Comparison of ENCODE assay signal across 8 cellular contexts in the genomic region with DNA sequence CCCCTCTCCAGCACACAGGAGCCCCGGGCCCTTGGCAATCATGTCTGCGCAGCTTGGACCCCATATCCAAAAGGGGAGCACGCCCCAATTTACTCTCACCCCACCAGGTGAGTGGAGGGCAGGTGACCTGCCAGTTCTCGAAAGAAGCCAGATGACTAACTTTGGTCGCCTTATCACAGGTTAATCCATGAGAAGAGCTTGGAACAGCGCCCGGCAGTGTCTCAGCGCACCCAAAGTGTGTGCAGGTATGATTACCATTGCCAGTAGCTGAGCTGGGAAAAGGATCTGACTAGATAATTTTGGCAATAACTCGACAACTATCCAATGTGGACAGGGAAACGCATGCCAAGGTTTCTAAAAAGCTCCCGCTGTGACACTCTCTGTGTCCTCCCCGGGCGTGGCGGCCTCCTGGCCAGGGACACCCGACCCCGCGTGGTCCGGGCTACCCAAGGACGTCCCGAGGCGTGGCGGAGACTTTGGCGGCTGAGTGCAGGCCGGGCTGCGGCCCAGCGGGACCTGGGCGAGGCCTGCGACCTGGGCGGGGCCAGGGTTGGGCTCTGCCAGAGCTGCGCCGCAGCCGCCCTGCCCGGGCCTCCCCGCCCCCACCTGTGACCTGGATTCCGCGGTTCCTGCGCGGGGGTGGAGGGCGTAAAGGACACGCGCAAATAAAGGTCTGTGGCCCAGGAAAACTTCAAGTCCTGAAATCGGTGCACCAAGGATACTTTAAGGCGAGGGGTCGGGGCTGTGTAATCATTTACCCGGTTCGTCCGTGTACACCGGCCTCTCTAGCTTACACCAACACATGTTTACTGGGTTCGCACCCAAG. TPM values are rescaled to one million over a fixed set of nuclear protein-coding genes. Genes with fewer than 3 reads are reported as not detected.
DNase-seq lines count a peak whose midpoint lies in the region; ATAC-seq and TF ChIP-seq lines count a peak whose summit lies in the region.

No MANE protein-coding gene starts in this region.

- peaks cover 12% of the 10 kb centered on the region; the same call in 1 of the 2 replicates for H3K4me1 ChIP-seq in ES-I3 (ENCODE audit: insufficient read depth, low read length)

- no peaks in the 10 kb centered on the region for H3K9me3 ChIP-seq in ES-I3 (ENCODE audit: control insufficient read depth, insufficient read depth, low read length)

- no peaks in the 10 kb centered on the region for H3K27me3 Mint-ChIP-seq in activated T-cell treated with anti-CD3 and anti-CD28 coated beads, Interleukin-2, amount 50 U/mL, for 72 hours (ENCODE audit: low read depth)
- peaks cover 50% of the 10 kb centered on the region for H3K27me3 Mint-ChIP-seq in nephron progenitor cell (ENCODE audit: low read depth, poor library complexity)

- no peaks in the 10 kb centered on the region for H3K36me3 ChIP-seq in ES-I3 (ENCODE audit: insufficient read depth, low read length)

- peak overlapping the region; percentile 63 for H3K4me3 Mint-ChIP-seq in activated T-cell treated with anti-CD3 and anti-CD28 coated beads, Interleukin-2, amount 50 U/mL, for 72 hours
- H3K4me3 Mint-ChIP-seq in nephron progenitor cell = peak overlapping the region; percentile 80

- H3K9ac ChIP-seq in ES-I3 (ENCODE audit: low read depth, low read length) = peak overlapping the region; percentile 56; the same call in 1 of the 2 replicates

- DNase-seq in activated T-cell treated with anti-CD3 and anti-CD28 coated beads, Interleukin-2, amount 50 U/mL, for 72 hours = peak; percentile 16 to 38
- DNase-seq in foreskin fibroblast (peak; percentile 29 to 69), nephron progenitor cell (peak; percentile 68), NCI-H1436 treated with DMSO at 0.1 percent for 48 hours (lab: John Stamatoyannopoulos, UW) (no peak), RKO (ENCODE audit: low spot score) (no peak)

- no peak for TF ChIP-seq CTCF in foreskin fibroblast (IDR thresholded peaks at IDR 0.05; ENCODE audit: low read depth, low read length)
- no peak for TF ChIP-seq CTCF in nephron progenitor cell (IDR thresholded peaks at IDR 0.05)

- peaks cover 0 to 2% of the 10 kb centered on the region in 2 donors for H3K9me3 Mint-ChIP-seq in activated T-cell treated with anti-CD3 and anti-CD28 coated beads, Interleukin-2, amount 50 U/mL, for 72 hours
- H3K9me3 Mint-ChIP-seq in nephron progenitor cell = peaks cover 9% of the 10 kb centered on the region

- H3K36me3 Mint-ChIP-seq in activated T-cell treated with anti-CD3 and anti-CD28 coated beads, Interleukin-2, amount 50 U/mL, for 72 hours (ENCODE audit: insufficient read depth in 2 of 2) = peaks cover 0 to 2% of the 10 kb centered on the region in 2 donors
- no peaks in the 10 kb centered on the region for H3K36me3 Mint-ChIP-seq in nephron progenitor cell (ENCODE audit: low read depth)

- peak overlapping the region; percentile 42 to 55 for H3K4me3 ChIP-seq in foreskin fibroblast (ENCODE audit: low read depth in 1 of 2, low read length in 2 of 2)

- H3K4me1 Mint-ChIP-seq in activated T-cell treated with anti-CD3 and anti-CD28 coated beads, Interleukin-2, amount 50 U/mL, for 72 hours (ENCODE audit: low read depth) = peaks cover 18% of the 10 kb centered on the region
- no peaks in the 10 kb centered on the region for H3K4me1 Mint-ChIP-seq in nephron progenitor cell

- no peak overlapping the region for H3K27ac Mint-ChIP-seq in activated T-cell treated with anti-CD3 and anti-CD28 coated beads, Interleukin-2, amount 50 U/mL, for 72 hours
- H3K27ac Mint-ChIP-seq in nephron progenitor cell = no peak overlapping the region

- peak; percentile 44 for ATAC-seq in HG03196 (IDR thresholded peaks at IDR 0.05; ENCODE audit: unreplicated experiment)
- peak in 1 of 2 donors; percentile 76 for ATAC-seq in activated T-cell treated with anti-CD3 and anti-CD28 coated beads, Interleukin-2, amount 50 U/mL, for 72 hours (replicated peaks in 1 of 2)
- ATAC-seq in GM21576 (IDR thresholded peaks at IDR 0.05; ENCODE audit: unreplicated experiment) = no peak

RNA-seq across cellular contexts. Expression of a gene that starts 13.7 kb away (rescaled TPM):
- 10 to 100 TPM; 53.6 to 57.6 TPM for total RNA-seq in activated T-cell treated with anti-CD3 and anti-CD28 coated beads, Interleukin-2, amount 50 U/mL, for 72 hours

Comparison
In these comparisons a context has a peak if more than half of its experiments do, and no peak if none do; other contexts are left out.
1. DNase-seq: peak in activated T-cell treated with anti-CD3 and anti-CD28 coated beads, Interleukin-2, amount 50 U/mL, for 72 hours (2 of 2), foreskin fibroblast (2 of 2) and nephron progenitor cell (single experiment); none in NCI-H1436 treated with DMSO at 0.1 percent for 48 hours (single experiment) and RKO (single experiment).